8 cellular contexts compared by ENCODE assay signal in the genomic region with DNA sequence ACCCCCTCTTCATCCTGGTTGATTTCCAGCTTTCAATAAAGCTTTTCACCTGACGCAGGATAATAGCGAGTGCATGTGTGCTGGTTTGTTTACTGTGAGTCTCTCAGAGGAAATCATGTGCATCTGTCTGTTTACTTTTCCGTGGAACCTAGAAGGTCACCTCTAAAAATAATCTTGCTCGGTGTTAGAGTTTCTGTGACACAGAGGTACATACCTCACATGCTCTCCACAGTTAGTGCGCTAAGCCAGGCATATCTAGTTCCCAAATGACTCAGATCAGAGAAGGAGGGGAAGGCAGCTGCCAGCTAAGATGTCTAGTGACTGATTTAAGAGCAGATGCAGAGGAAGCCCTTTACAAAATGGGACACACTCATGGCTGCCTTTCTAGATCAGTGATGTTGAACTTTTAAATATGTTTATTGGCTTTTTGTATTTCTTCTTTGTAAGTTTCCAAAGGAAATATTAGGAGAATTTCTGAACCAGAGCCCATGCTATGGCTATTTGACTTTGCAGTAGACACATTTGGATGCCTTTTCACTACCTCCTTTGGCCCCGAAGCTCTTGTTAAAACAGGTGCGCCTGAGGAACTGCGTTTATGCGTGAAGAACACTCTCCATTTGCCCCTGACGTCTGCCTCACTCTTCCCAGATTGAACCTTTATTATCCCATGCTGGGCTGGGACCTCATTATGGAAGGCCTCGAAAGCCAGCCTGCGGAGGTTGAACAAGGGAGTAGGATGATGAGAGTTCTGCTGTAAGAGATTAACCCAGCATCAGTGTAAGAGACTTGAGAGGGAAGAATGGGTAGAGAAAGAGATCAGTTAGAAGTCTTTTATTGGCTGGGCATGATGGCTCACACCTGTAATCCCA.
DNase-seq lines count a peak whose midpoint lies in the region; ATAC-seq and TF ChIP-seq lines count a peak whose summit lies in the region.

No MANE protein-coding gene starts in this region.

- TF ChIP-seq CTCF in RWPE2 (IDR thresholded peaks at IDR 0.05; ENCODE audit: poor library complexity, severe bottlenecking), result no peak
- no peak for TF ChIP-seq CTCF in CD8-positive, alpha-beta T cell (IDR thresholded peaks at IDR 0.05)

- H3K79me2 ChIP-seq in GM23248 (ENCODE audit: insufficient read depth), result no peaks in the 10 kb centered on the region

- no peaks in the 10 kb centered on the region for H3K27me3 ChIP-seq in GM23248 (replicated peaks; ENCODE audit: insufficient read depth)
- H3K27me3 ChIP-seq in RWPE2 (ENCODE audit: insufficient read depth, poor library complexity, severe bottlenecking), result no peaks in the 10 kb centered on the region
- H3K27me3 ChIP-seq in CD8-positive, alpha-beta T cell (ENCODE audit: insufficient read depth, low read length), result no peaks in the 10 kb centered on the region

- H3K4me1 Mint-ChIP-seq in IgD-negative memory B cell, result peaks cover 9 to 10% (median 10%) of the 10 kb centered on the region in 3 donors
- H3K4me1 Mint-ChIP-seq in CD8-positive, alpha-beta T cell (ENCODE audit: low read depth), result no peaks in the 10 kb centered on the region

- peak overlapping the region in 2 of 3 donors; percentile 14 to 68 for H3K27ac Mint-ChIP-seq in IgD-negative memory B cell
- H3K27ac Mint-ChIP-seq in CD8-positive, alpha-beta T cell, result no peak overlapping the region

- H3K27ac ChIP-seq in GM23248 (no peak overlapping the region), RWPE2 (ENCODE audit: poor library complexity, severe bottlenecking) (no peak overlapping the region)
- H3K27ac ChIP-seq in CD8-positive, alpha-beta T cell (ENCODE audit: low read depth, low read length), result no peak overlapping the region

- no peak overlapping the region for H3K4me2 ChIP-seq in GM23248 (ENCODE audit: unreplicated experiment)

- H3F3A ChIP-seq in GM23248 (ENCODE audit: insufficient read depth), result no peaks in the 10 kb centered on the region

- ATAC-seq in GM18511 (IDR thresholded peaks at IDR 0.05; ENCODE audit: unreplicated experiment), result peak; percentile 99
- peak; percentile 79 for ATAC-seq in RWPE2 (ENCODE audit: low read depth)
- ATAC-seq in CD8-positive, alpha-beta T cell, result no peak

- no peak overlapping the region for H3K9ac ChIP-seq in GM23248

- in situ Hi-C loops in GM23248 (cut with MboI), result no loop called here

- intact Hi-C loops in CD8-positive, alpha-beta T cell (cut with DNase I, micrococcal nuclease), result no loop called here
- intact Hi-C loops in posterior cingulate gyrus (cut with DNase I), result no loop called here

- H3K9me3 ChIP-seq in GM23248 (ENCODE audit: low read depth), result no peaks in the 10 kb centered on the region
- H3K9me3 ChIP-seq in RWPE2 (ENCODE audit: severe bottlenecking), result no peaks in the 10 kb centered on the region
- no peaks in the 10 kb centered on the region for H3K9me3 ChIP-seq in CD8-positive, alpha-beta T cell (ENCODE audit: low read length)

- H3K36me3 Mint-ChIP-seq in IgD-negative memory B cell, result no peaks in the 10 kb centered on the region
- H3K36me3 Mint-ChIP-seq in CD8-positive, alpha-beta T cell, result no peaks in the 10 kb centered on the region

- H3K4me3 Mint-ChIP-seq in IgD-negative memory B cell, result peak overlapping the region in 1 of 4 donors; percentile 18
- no peak overlapping the region for H3K4me3 Mint-ChIP-seq in CD8-positive, alpha-beta T cell

- H3K4me1 ChIP-seq in GM23248 (ENCODE audit: insufficient read depth), result no peaks in the 10 kb centered on the region
- H3K4me1 ChIP-seq in RWPE2 (ENCODE audit: insufficient read depth, poor library complexity, severe bottlenecking), result no peaks in the 10 kb centered on the region
- no peaks in the 10 kb centered on the region for H3K4me1 ChIP-seq in CD8-positive, alpha-beta T cell (ENCODE audit: insufficient read depth, low read length)

- DNase-seq in GM23248 (peak; percentile 40), RWPE2 (ENCODE audit: low spot score) (no peak), islet precursor cell (peak; percentile 53), posterior cingulate gyrus (no peak), NCI-H524 treated with DMSO at 0.1 percent for 48 hours (lab: John Stamatoyannopoulos, UW) (no peak)
- DNase-seq in CD8-positive, alpha-beta T cell, result no peak

- H3K36me3 ChIP-seq in GM23248 (ENCODE audit: low read depth) (no peaks in the 10 kb centered on the region), RWPE2 (ENCODE audit: low read depth) (no peaks in the 10 kb centered on the region)
- no peaks in the 10 kb centered on the region for H3K36me3 ChIP-seq in CD8-positive, alpha-beta T cell (ENCODE audit: insufficient read depth, low read length)

- WGBS in GM23248 (ENCODE audit: low coverage in 1 of 2, low lambda C conversion rate in 2 of 2, missing lambda C conversion rate in 2 of 2), 2 experiments, result 67 to 73% methylated on average over 12 of the region's 12 CpGs

- CTCF ChIA-PET in CD8-positive, alpha-beta T cell (lab: Charles Lee), result no interaction called here

- H3K4me3 ChIP-seq in GM23248, result no peak overlapping the region
- no peak overlapping the region for H3K4me3 ChIP-seq in RWPE2 (ENCODE audit: severe bottlenecking)
- no peak overlapping the region for H3K4me3 ChIP-seq in CD8-positive, alpha-beta T cell (ENCODE audit: low read depth, low read length)

- POLR2A ChIA-PET in CD8-positive, alpha-beta T cell (lab: Charles Lee), result no interaction called here

- H3K9me3 Mint-ChIP-seq in IgD-negative memory B cell, result no peaks in the 10 kb centered on the region
- H3K9me3 Mint-ChIP-seq in CD8-positive, alpha-beta T cell, result no peaks in the 10 kb centered on the region

- no peak overlapping the region for H2AFZ ChIP-seq in GM23248

- no peaks in the 10 kb centered on the region for H4K20me1 ChIP-seq in GM23248 (ENCODE audit: insufficient read depth)

- no peaks in the 10 kb centered on the region for H3K27me3 Mint-ChIP-seq in IgD-negative memory B cell
- no peaks in the 10 kb centered on the region for H3K27me3 Mint-ChIP-seq in CD8-positive, alpha-beta T cell (ENCODE audit: low read depth)

- H3K9me2 ChIP-seq in GM23248 (ENCODE audit: insufficient read depth), result no peaks in the 10 kb centered on the region

Comparison
In these comparisons a context has a peak if more than half of its experiments do, and no peak if none do; other contexts are left out.
1. DNase-seq: peak in GM23248 (single experiment) and islet precursor cell (single experiment); none in RWPE2 (single experiment), CD8-positive, alpha-beta T cell (0 of 7), posterior cingulate gyrus (0 of 10) and NCI-H524 treated with DMSO at 0.1 percent for 48 hours (single experiment).